In genomic region chr11:34855754-34856095, GRCh38 we compare ENCODE assay signal across 20 cellular contexts.
DNase-seq lines count a peak whose midpoint lies in the region; ATAC-seq lines count a peak whose summit lies in the region.
"Had no signal": no experiment of that assay in that cellular context is flagged by ENCODE, and none has a peak within 500 bp of the region (broad histone marks: within the 10 kb centered on the region; RNA-seq: fewer than 3 reads in every experiment).

No MANE protein-coding gene starts in this region.

- ATAC-seq in GM18867 (IDR thresholded peaks at IDR 0.05; ENCODE audit: unreplicated experiment) (no peak), GM21447 (IDR thresholded peaks at IDR 0.05; ENCODE audit: unreplicated experiment) (no peak)
- ATAC-seq: natural killer cell treated with Interleukin-12 subunit alpha and Interleukin-12 subunit beta and Interleukin-15 and Interleukin-18, amount 100 ng/mL, for 72 hours had no signal

- peak; percentile 33 for DNase-seq in DMS53 (lab: John Stamatoyannopoulos, UW)
- no peak for DNase-seq in DMS53 treated with DMSO at 0.1 percent for 48 hours (lab: John Stamatoyannopoulos, UW; ENCODE audit: unreplicated experiment)
- DNase-seq in NCI-H748 (lab: John Stamatoyannopoulos, UW; ENCODE audit: unreplicated experiment): peak; percentile 63
- no peak for DNase-seq in epithelial cell of prostate (ENCODE audit: low read depth, low spot score)
- no peak for DNase-seq in activated CD4-positive, CD25-positive, alpha-beta regulatory T cell treated with anti-CD3 and anti-CD28 coated beads, Interleukin-2, amount 50 U/mL, for 72 hours
- DNase-seq: activated CD4-positive, CD25-positive, alpha-beta regulatory T cell; H7; kidney glomerular epithelial cell; NCI-H510A treated with DMSO at 0.1 percent for 48 hours; OCI-M1; pancreas; sigmoid colon; stimulated activated naive CD4-positive, alpha-beta T cell treated with Interleukin-2 at 50 U/mL for 16 hours; T-helper 9 cell had no signal

- H3K27ac ChIP-seq in epithelial cell of prostate (peak overlapping the region; percentile 66), skin epidermis (peak overlapping the region in 15 of 21 experiments; percentile 2 to 77 (median 54))
- H3K27ac ChIP-seq: 22Rv1, pancreas, sigmoid colon, SK-N-MC had no signal

- no peak overlapping the region for H3K4me3 ChIP-seq in skin epidermis
- H3K4me3 ChIP-seq: pancreas, sigmoid colon, SK-N-MC had no signal

Comparison
In these comparisons a context has a peak if more than half of its experiments do, and no peak if none do; other contexts are left out.
1. DNase-seq: peak in DMS53 (single experiment) and NCI-H748 (single experiment); none in DMS53 treated with DMSO at 0.1 percent for 48 hours (single experiment), epithelial cell of prostate (single experiment) and activated CD4-positive, CD25-positive, alpha-beta regulatory T cell treated with anti-CD3 and anti-CD28 coated beads, Interleukin-2, amount 50 U/mL, for 72 hours (single experiment).